14 cellular contexts compared by ENCODE assay signal in genomic region chr10:5595591-5596590, GRCh38.
DNase-seq lines count a peak whose midpoint lies in the region; ATAC-seq and TF ChIP-seq lines count a peak whose summit lies in the region.
"Had no signal": no experiment of that assay in that cellular context is flagged by ENCODE, and none has a peak within 500 bp of the region (broad histone marks: within the 10 kb centered on the region; RNA-seq: fewer than 3 reads in every experiment).

No MANE protein-coding gene starts in this region.

- no peak for ATAC-seq in activated CD8-positive, alpha-beta T cell treated with anti-CD3 and anti-CD28 coated beads for 36 hours
- ATAC-seq: upper lobe of right lung had no signal

- intact Hi-C loops in activated CD8-positive, alpha-beta T cell treated with anti-CD3 and anti-CD28 coated beads for 36 hours (cut with micrococcal nuclease) = no loop called here

- no peak for TF ChIP-seq CTCF in endothelial cell (IDR thresholded peaks at IDR 0.05; ENCODE audit: unreplicated experiment)
- TF ChIP-seq CTCF in nephron (IDR thresholded peaks at IDR 0.05; ENCODE audit: unreplicated experiment in 3 of 3) = no peak
- TF ChIP-seq CTCF in progenitor cell of endocrine pancreas (IDR thresholded peaks at IDR 0.05; ENCODE audit: unreplicated experiment) = no peak
- TF ChIP-seq CTCF in activated CD8-positive, alpha-beta T cell treated with anti-CD3 and anti-CD28 coated beads for 36 hours (IDR thresholded peaks at IDR 0.05) = no peak

- H3K27ac Mint-ChIP-seq in endothelial cell (ENCODE audit: unreplicated experiment) (peak overlapping the region; percentile 22), nephron (peak overlapping the region; percentile 88 to 95 (median 91)), progenitor cell of endocrine pancreas (no peak overlapping the region)
- H3K27ac Mint-ChIP-seq in activated CD8-positive, alpha-beta T cell treated with anti-CD3 and anti-CD28 coated beads for 36 hours = no peak overlapping the region
- H3K27ac Mint-ChIP-seq: H9 had no signal

- H3K27me3 Mint-ChIP-seq in endothelial cell (ENCODE audit: unreplicated experiment) (peaks cover 16% of the 10 kb centered on the region), nephron (ENCODE audit: low read depth) (peaks cover 6% of the 10 kb centered on the region), progenitor cell of endocrine pancreas (peaks cover 18% of the 10 kb centered on the region)
- H3K27me3 Mint-ChIP-seq in activated CD8-positive, alpha-beta T cell treated with anti-CD3 and anti-CD28 coated beads for 36 hours = peaks cover 6% of the 10 kb centered on the region

- H3K4me1 Mint-ChIP-seq in endothelial cell (ENCODE audit: unreplicated experiment) (peaks cover 65% of the 10 kb centered on the region), nephron (peaks cover 59% of the 10 kb centered on the region), progenitor cell of endocrine pancreas (ENCODE audit: low read depth) (peaks cover 13% of the 10 kb centered on the region)
- H3K4me1 Mint-ChIP-seq in activated CD8-positive, alpha-beta T cell treated with anti-CD3 and anti-CD28 coated beads for 36 hours (ENCODE audit: low read depth) = peaks cover 2% of the 10 kb centered on the region

- no peak overlapping the region for H3K4me3 Mint-ChIP-seq in endothelial cell (ENCODE audit: unreplicated experiment)
- peak overlapping the region; percentile 7 to 36 (median 24) for H3K4me3 Mint-ChIP-seq in nephron
- no peak overlapping the region for H3K4me3 Mint-ChIP-seq in progenitor cell of endocrine pancreas (ENCODE audit: low read depth)
- no peak overlapping the region for H3K4me3 Mint-ChIP-seq in activated CD8-positive, alpha-beta T cell treated with anti-CD3 and anti-CD28 coated beads for 36 hours
- H3K4me3 Mint-ChIP-seq: H9 had no signal

- H3K36me3 Mint-ChIP-seq in endothelial cell (ENCODE audit: low read depth, unreplicated experiment) (no peaks in the 10 kb centered on the region), nephron (ENCODE audit: low read depth) (no peaks in the 10 kb centered on the region), progenitor cell of endocrine pancreas (ENCODE audit: insufficient read depth) (no peaks in the 10 kb centered on the region)
- no peaks in the 10 kb centered on the region for H3K36me3 Mint-ChIP-seq in activated CD8-positive, alpha-beta T cell treated with anti-CD3 and anti-CD28 coated beads for 36 hours (ENCODE audit: low read depth)

- H3K9me3 Mint-ChIP-seq in endothelial cell (ENCODE audit: unreplicated experiment) = no peaks in the 10 kb centered on the region
- H3K9me3 Mint-ChIP-seq in nephron = no peaks in the 10 kb centered on the region
- H3K9me3 Mint-ChIP-seq in progenitor cell of endocrine pancreas (ENCODE audit: low read depth) = no peaks in the 10 kb centered on the region
- no peaks in the 10 kb centered on the region for H3K9me3 Mint-ChIP-seq in activated CD8-positive, alpha-beta T cell treated with anti-CD3 and anti-CD28 coated beads for 36 hours
- H3K9me3 Mint-ChIP-seq: H9 had no signal

- POLR2A ChIA-PET in activated CD8-positive, alpha-beta T cell treated with anti-CD3 and anti-CD28 coated beads for 36 hours (lab: Charles Lee) = no interaction called here

- CTCF ChIA-PET in activated CD8-positive, alpha-beta T cell treated with anti-CD3 and anti-CD28 coated beads for 36 hours (lab: Charles Lee) = interaction anchor here (0.9 to 2.1 kb wide), 2 partner anchors 27 to 134 kb away, joined by 3 to 7 read pairs; no protein-coding TSS in a partner anchor

- DNase-seq in EL (peak; percentile 98), OCI-M1 (lab: John Stamatoyannopoulos, UW) (peak; percentile 24), endothelial cell (ENCODE audit: low spot score) (no peak), progenitor cell of endocrine pancreas (ENCODE audit: low spot score, unreplicated experiment) (no peak), T-helper 2 cell (no peak), T-helper 9 cell (no peak)
- no peak for DNase-seq in activated CD8-positive, alpha-beta T cell treated with anti-CD3 and anti-CD28 coated beads for 36 hours
- DNase-seq: activated CD4-positive, alpha-beta T cell treated with anti-CD3 and anti-CD28 coated beads for 4 hours; central memory CD4-positive, alpha-beta T cell; H9; NCI-H82; stimulated activated CD4-positive, alpha-beta T cell treated with anti-CD3 and anti-CD28 coated beads, Interleukin-4, amount 100 ng/mL, for 1 hour; upper lobe of right lung had no signal

Comparison
In these comparisons a context has a peak if more than half of its experiments do, and no peak if none do; other contexts are left out.
1. DNase-seq: peak in EL (single experiment) and OCI-M1 (single experiment); none in endothelial cell (single experiment), progenitor cell of endocrine pancreas (single experiment), activated CD8-positive, alpha-beta T cell treated with anti-CD3 and anti-CD28 coated beads for 36 hours (single experiment), T-helper 2 cell (0 of 5) and T-helper 9 cell (single experiment).
2. H3K27ac Mint-ChIP-seq: peak in endothelial cell (single experiment) and nephron (3 of 3); none in progenitor cell of endocrine pancreas (single experiment) and activated CD8-positive, alpha-beta T cell treated with anti-CD3 and anti-CD28 coated beads for 36 hours (single experiment).
3. H3K4me3 Mint-ChIP-seq: peak in nephron (3 of 3); none in endothelial cell (single experiment), progenitor cell of endocrine pancreas (single experiment) and activated CD8-positive, alpha-beta T cell treated with anti-CD3 and anti-CD28 coated beads for 36 hours (single experiment).